1 cellular context compared by ENCODE assay signal in the genomic region with DNA sequence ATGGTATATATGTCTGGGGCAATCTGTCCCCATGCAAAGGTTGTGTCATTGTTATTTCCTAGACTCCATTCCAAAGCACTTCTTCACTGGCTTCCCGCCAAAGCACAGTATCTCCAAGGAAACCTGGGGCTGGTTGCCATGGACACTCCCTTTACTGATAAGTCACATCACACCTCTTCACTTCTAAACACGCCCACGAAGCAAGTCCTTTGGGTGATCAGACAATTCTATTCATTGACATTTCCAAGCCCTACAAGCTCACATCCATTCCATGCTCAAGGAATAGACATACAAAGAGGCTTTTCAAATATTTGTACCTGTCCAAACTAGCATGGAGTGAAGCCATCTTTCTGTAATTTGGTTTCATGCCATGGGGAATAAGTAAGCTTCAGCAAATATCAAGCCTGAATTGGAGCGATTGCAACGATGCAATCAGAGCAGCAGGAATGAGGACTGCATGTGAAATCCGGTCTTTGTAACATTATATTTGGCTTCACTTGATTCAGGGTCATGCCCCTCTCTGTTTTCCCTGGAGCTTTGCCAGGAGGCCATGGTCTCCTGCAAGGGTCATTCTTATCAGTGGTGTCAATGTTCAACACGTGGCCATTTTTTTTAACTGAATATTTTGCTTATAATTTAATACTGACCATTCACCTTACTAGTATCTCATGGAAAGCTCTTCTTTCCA.
TF ChIP-seq lines count a peak whose summit lies in the region.

No MANE protein-coding gene starts in this region.

TF ChIP-seq in HEK293, 187 proteins besides CTCF, POLR2A, EP300 and RAD21 (continued from another document):
- TF ChIP-seq WT1 (tag by site-specific recombination; IDR thresholded peaks at IDR 0.05): no peak
- TF ChIP-seq, protein P1, sequence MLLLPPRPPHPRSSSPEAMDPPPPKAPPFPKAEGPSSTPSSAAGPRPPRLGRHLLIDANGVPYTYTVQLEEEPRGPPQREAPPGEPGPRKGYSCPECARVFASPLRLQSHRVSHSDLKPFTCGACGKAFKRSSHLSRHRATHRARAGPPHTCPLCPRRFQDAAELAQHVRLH (tag by site-specific recombination; IDR thresholded peaks at IDR 0.05): no peak
- TF ChIP-seq ZNF114 (tag by site-specific recombination; IDR thresholded peaks at IDR 0.05): no peak
- TF ChIP-seq KLF8 (tag by site-specific recombination; IDR thresholded peaks at IDR 0.05): no peak
- TF ChIP-seq MZF1 (tag by site-specific recombination; IDR thresholded peaks at IDR 0.05; ENCODE audit: borderline replicate concordance): no peak
- no peak for TF ChIP-seq ZNF350 (tag by site-specific recombination; IDR thresholded peaks at IDR 0.05)
- TF ChIP-seq ZNF121 (tag by site-specific recombination; IDR thresholded peaks at IDR 0.05): no peak
- TF ChIP-seq ZNF184 (tag by site-specific recombination; IDR thresholded peaks at IDR 0.05): no peak
- peak; percentile 29; the same call in 1 of the 2 replicates for TF ChIP-seq EGR2 (tag by site-specific recombination; IDR thresholded peaks at IDR 0.05; ENCODE audit: low read depth)
